In genomic region chr13:89695343-89696257, GRCh38 we compare ENCODE assay signal across 8 cellular contexts.
A peak's percentile ranks its signal among the peaks of the same experiment; 100 is the strongest.
DNase-seq lines count a peak whose midpoint lies in the region; ATAC-seq, FAIRE-seq and TF ChIP-seq lines count a peak whose summit lies in the region.

No MANE protein-coding gene starts in this region.

- peaks cover 2 to 5% of the 10 kb centered on the region in 2 donors for H3K9me3 Mint-ChIP-seq in natural killer cell

- H3K36me3 ChIP-seq in PC-3 (ENCODE audit: low read depth, low read length) = no peaks in the 10 kb centered on the region
- no peaks in the 10 kb centered on the region for H3K36me3 ChIP-seq in pancreas

- H3K27ac Mint-ChIP-seq in natural killer cell = no peak overlapping the region

- FAIRE-seq in pancreas (lab: Jason Lieb, UNC) = no peak

- TF ChIP-seq CTCF in PC-3 (conservative IDR thresholded peaks at IDR 0.05; ENCODE audit: low read depth, low read length) (peak; percentile 81), pancreas (IDR thresholded peaks at IDR 0.05) (peak; percentile 42 to 64 (median 58)), natural killer cell (IDR thresholded peaks at IDR 0.05) (no peak)

- no TSS peak for BruUV-seq in PC-3 (replicated peaks; lab: Mats Ljungman, UMichigan)

- CTCF ChIA-PET in PC-3 (lab: Charles Lee) = interaction anchor here (1.6 kb wide), 1 partner anchor 334 kb away, joined by 4 read pairs; no protein-coding TSS in a partner anchor

- no peaks in the 10 kb centered on the region for H3K27me3 Mint-ChIP-seq in natural killer cell (ENCODE audit: low read depth in 2 of 2)

- H3K27ac ChIP-seq in PC-3 (ENCODE audit: low read length) (no peak overlapping the region), pancreas (no peak overlapping the region)

- DNase-seq in DMS53 (lab: John Stamatoyannopoulos, UW) (peak; percentile 58), HS-5 (ENCODE audit: low read depth) (peak; percentile 14), PC-3 (peak; percentile 75), fibroblast of gingiva (ENCODE audit: low read depth) (peak; percentile 32), pancreas (peak in 2 of 6 donors; percentile 13 to 59), natural killer cell (no peak)

- 0 out of 2 replicates have a peak overlapping the region, but pooled peaks have one; percentile 35 for H2AFZ ChIP-seq in PC-3 (ENCODE audit: low read length)

- H3K27me3 ChIP-seq in PC-3 (ENCODE audit: low read length) = no peaks in the 10 kb centered on the region
- H3K27me3 ChIP-seq in pancreas = no peaks in the 10 kb centered on the region

- H3K4me1 ChIP-seq in PC-3 (ENCODE audit: insufficient read depth, low read length) (no peaks in the 10 kb centered on the region), pancreas (no peaks in the 10 kb centered on the region)

- WGBS in pancreas, 2 donors = 4 to 5% methylated on average over 4 of the region's 4 CpGs

- no peak overlapping the region for H3K4me3 ChIP-seq in PC-3 (ENCODE audit: low read length)
- no peak overlapping the region for H3K4me3 ChIP-seq in pancreas

- H3K9me2 ChIP-seq in PC-3 (replicated peaks; ENCODE audit: low read length) = no peaks in the 10 kb centered on the region

- H3K36me3 Mint-ChIP-seq in natural killer cell = no peaks in the 10 kb centered on the region

- H3K79me2 ChIP-seq in PC-3 (ENCODE audit: low read length) = no peaks in the 10 kb centered on the region

- no peak overlapping the region for H3K4me2 ChIP-seq in PC-3 (ENCODE audit: low read length)

- no peaks in the 10 kb centered on the region for H3K9me3 ChIP-seq in PC-3 (ENCODE audit: low read length)
- H3K9me3 ChIP-seq in pancreas = no peaks in the 10 kb centered on the region

- H3K4me3 Mint-ChIP-seq in natural killer cell = no peak overlapping the region

- POLR2A ChIA-PET in PC-3 (lab: Charles Lee; ENCODE audit: unreplicated experiment) = interaction anchor here (0.7 kb wide), 1 partner anchor 1891 kb away, joined by 3 read pairs; no protein-coding TSS in a partner anchor

- no peaks in the 10 kb centered on the region for H3K4me1 Mint-ChIP-seq in natural killer cell

- peak; percentile 77 for ATAC-seq in PC-3
- peak in 3 of 4 donors; percentile 82 to 87 (median 82) for ATAC-seq in pancreas
- ATAC-seq in natural killer cell = no peak
- no peak for ATAC-seq in esophagus mucosa
- ATAC-seq in GM21529 (IDR thresholded peaks at IDR 0.05; ENCODE audit: unreplicated experiment) = no peak

- no peaks in the 10 kb centered on the region for H3F3A ChIP-seq in PC-3 (ENCODE audit: low read length, unreplicated experiment)

- intact Hi-C loops in PC-3 (cut with micrococcal nuclease) = loop anchor here (1.0 to 10.0 kb wide), 5 partner anchors 117 to 631 kb away; no protein-coding TSS in a partner anchor
- intact Hi-C loops in pancreas (cut with DNase I) = no loop called here
- intact Hi-C loops in natural killer cell (cut with micrococcal nuclease) = no loop called here

- H4K20me1 ChIP-seq in PC-3 (ENCODE audit: low read length) = no peaks in the 10 kb centered on the region

- H3K9ac ChIP-seq in PC-3 (ENCODE audit: low read length) = no peak overlapping the region

Comparison
In these comparisons a context has a peak if more than half of its experiments do, and no peak if none do; other contexts are left out.
1. ATAC-seq: peak in PC-3 (single experiment) and pancreas (3 of 4); none in natural killer cell (0 of 3), esophagus mucosa (single experiment) and GM21529 (single experiment).